15 cellular contexts compared by ENCODE assay signal in genomic region chr6:40164345-40164755, GRCh38.
DNase-seq lines count a peak whose midpoint lies in the region; ATAC-seq, FAIRE-seq and TF ChIP-seq lines count a peak whose summit lies in the region.
"Had no signal": no experiment of that assay in that cellular context is flagged by ENCODE, and none has a peak within 500 bp of the region (broad histone marks: within the 10 kb centered on the region; RNA-seq: fewer than 3 reads in every experiment).

No MANE protein-coding gene starts in this region.

- intact Hi-C loops in GM12878 (cut with micrococcal nuclease; ENCODE audit: unreplicated experiment), result no loop called here

- no peak for TF ChIP-seq EP300 in GM12878 (IDR thresholded peaks at IDR 0.05; ENCODE audit: borderline replicate concordance in 1 of 2, control insufficient read depth in 1 of 2, low read depth in 2 of 2, low read length in 2 of 2)

- peak; percentile 69 for DNase-seq in BE2C
- DNase-seq in LHCN-M2 (ENCODE audit: low read depth), result peak; percentile 3
- DNase-seq in GM12878 (ENCODE audit: low read depth, low spot score), result no peak
- DNase-seq in T-helper 17 cell, result no peak
- DNase-seq in NCI-H510A (lab: John Stamatoyannopoulos, UW), result no peak
- no peak for DNase-seq in NK-92 treated with Interleukin-12 subunit alpha and Interleukin-12 subunit beta, amount 100 ng/mL, for 24 hours (lab: John Stamatoyannopoulos, UW)
- no peak for DNase-seq in GM23248
- DNase-seq: activated CD4-positive, alpha-beta T cell treated with anti-CD3 and anti-CD28 coated beads for 1 hour; KBM-7; NCI-H226; upper lobe of right lung had no signal

- CTCF ChIA-PET in GM12878 (lab: Yijun Ruan, JAX), result interaction anchor here (0.7 to 2.4 kb wide), 4 partner anchors 8 to 186 kb away, joined by 3 to 6 read pairs (median 3); no protein-coding TSS in a partner anchor

- H3K9ac ChIP-seq in GM12878 (ENCODE audit: control insufficient read depth, insufficient read depth, low read length), result no peak overlapping the region
- no peak overlapping the region for H3K9ac ChIP-seq in GM23248
- H3K9ac ChIP-seq: BLaER1 treated with 17β-estradiol and CSF1 and Interleukin-3, amounts not matched to agents 10 nM and 100 nM had no signal

- no peaks in the 10 kb centered on the region for H3F3A ChIP-seq in GM23248 (ENCODE audit: insufficient read depth)

- no peak overlapping the region for H3K27ac Mint-ChIP-seq in T-helper 17 cell

- H3K9me3 ChIP-seq in BE2C, result no peaks in the 10 kb centered on the region
- H3K9me3 ChIP-seq in GM12878 (replicated peaks; ENCODE audit: control insufficient read depth, insufficient read depth, low read length), result no peaks in the 10 kb centered on the region; the same call in 2 of the 3 replicates
- no peaks in the 10 kb centered on the region for H3K9me3 ChIP-seq in neuron (ENCODE audit: low read length)
- H3K9me3 ChIP-seq in T-helper 17 cell (ENCODE audit: control insufficient read depth, low read length, poor library complexity, severe bottlenecking), result no peaks in the 10 kb centered on the region
- H3K9me3 ChIP-seq in GM23248 (ENCODE audit: low read depth), result no peaks in the 10 kb centered on the region
- H3K9me3 ChIP-seq: BLaER1 treated with 17β-estradiol and CSF1 and Interleukin-3, amounts not matched to agents 10 nM and 100 nM; upper lobe of right lung had no signal

- H3K79me2 ChIP-seq in GM12878 (ENCODE audit: control insufficient read depth, insufficient read depth, low read length) (no peaks in the 10 kb centered on the region), GM23248 (ENCODE audit: insufficient read depth) (no peaks in the 10 kb centered on the region)

- 47% methylated on average over 8 of the region's 8 CpGs for WGBS in GM12878 (ENCODE audit: insufficient coverage, insufficient replicate concordance, low lambda C conversion rate, missing lambda C conversion rate)
- WGBS in GM23248 (ENCODE audit: low coverage in 1 of 2, low lambda C conversion rate in 2 of 2, missing lambda C conversion rate in 2 of 2), 2 experiments, result 60 to 64% methylated on average over 8 of the region's 8 CpGs

- peaks cover 14% of the 10 kb centered on the region for H3K27me3 Mint-ChIP-seq in T-helper 17 cell

- no peaks in the 10 kb centered on the region for H3K36me3 Mint-ChIP-seq in T-helper 17 cell (ENCODE audit: low read depth)

- TF ChIP-seq CTCF in BE2C (IDR thresholded peaks at IDR 0.05; ENCODE audit: low read depth, low read length), result no peak
- no peak for TF ChIP-seq CTCF in GM12878 (IDR thresholded peaks at IDR 0.05 in 2 of 3, conservative IDR thresholded peaks at IDR 0.05 in 1 of 3; ENCODE audit: control insufficient read depth in 2 of 3, extremely low read depth in 1 of 3, insufficient read depth in 1 of 3, low read depth in 3 of 3, low read length in 3 of 3)

- ATAC-seq in GM12878 (no peak), T-helper 17 cell (no peak)
- ATAC-seq: Right ventricle myocardium inferior, upper lobe of right lung had no signal

- POLR2A ChIA-PET in GM12878 (lab: Charles Lee), result interaction anchor here (1.4 kb wide), 1 partner anchor 10 kb away, joined by 3 read pairs; no protein-coding TSS in a partner anchor

- H3K27ac ChIP-seq in GM12878 (ENCODE audit: control insufficient read depth, insufficient read depth), result no peak overlapping the region
- H3K27ac ChIP-seq in GM23248, result no peak overlapping the region
- H3K27ac ChIP-seq: BLaER1 treated with 17β-estradiol and CSF1 and Interleukin-3, amounts not matched to agents 10 nM and 100 nM; upper lobe of right lung had no signal

- no peak for TF ChIP-seq POLR2A in GM12878 (IDR thresholded peaks at IDR 0.05; ENCODE audit: low read depth, low read length)

- RAD21 ChIA-PET in GM12878 (lab: Charles Lee; ENCODE audit: unreplicated experiment), result interaction anchor here (1.2 to 1.5 kb wide), 3 partner anchors 28 to 88 kb away, joined by 3 read pairs; no protein-coding TSS in a partner anchor

- BruUV-seq in GM12878 (replicated peaks; lab: Mats Ljungman, UMichigan), result no TSS peak

- SMC1A ChIA-PET in GM12878 (lab: Charles Lee; ENCODE audit: uncharacterized antibody, unreplicated experiment), result interaction anchor here (0.9 to 10.4 kb wide), 6 partner anchors 9 to 147 kb away, joined by 3 to 131 read pairs (median 4); no protein-coding TSS in a partner anchor

- no peaks in the 10 kb centered on the region for H3K36me3 ChIP-seq in BE2C
- H3K36me3 ChIP-seq in GM12878 (ENCODE audit: control insufficient read depth in 2 of 2, insufficient read depth in 2 of 2, low read length in 1 of 2), result no peaks in the 10 kb centered on the region
- no peaks in the 10 kb centered on the region for H3K36me3 ChIP-seq in neuron (ENCODE audit: insufficient read depth, low read length)
- no peaks in the 10 kb centered on the region for H3K36me3 ChIP-seq in GM23248 (ENCODE audit: low read depth)
- H3K36me3 ChIP-seq: BLaER1 treated with 17β-estradiol and CSF1 and Interleukin-3, amounts not matched to agents 10 nM and 100 nM; upper lobe of right lung had no signal

- no peaks in the 10 kb centered on the region for H4K20me1 ChIP-seq in GM12878 (ENCODE audit: control insufficient read depth, insufficient read depth)
- no peaks in the 10 kb centered on the region for H4K20me1 ChIP-seq in GM23248 (ENCODE audit: insufficient read depth)
- H4K20me1 ChIP-seq: BLaER1 treated with 17β-estradiol and CSF1 and Interleukin-3, amounts not matched to agents 10 nM and 100 nM had no signal

- no peaks in the 10 kb centered on the region for H3K27me3 ChIP-seq in BE2C
- H3K27me3 ChIP-seq in GM12878 (replicated peaks in 1 of 2; ENCODE audit: control insufficient read depth in 2 of 2, insufficient read depth in 2 of 2, low read length in 1 of 2), result no peaks in the 10 kb centered on the region
- H3K27me3 ChIP-seq in neuron (ENCODE audit: insufficient read depth, low read length), result no peaks in the 10 kb centered on the region
- no peaks in the 10 kb centered on the region for H3K27me3 ChIP-seq in GM23248 (replicated peaks; ENCODE audit: insufficient read depth)
- H3K27me3 ChIP-seq: BLaER1 treated with 17β-estradiol and CSF1 and Interleukin-3, amounts not matched to agents 10 nM and 100 nM; upper lobe of right lung had no signal

- H3K4me1 ChIP-seq in BE2C (no peaks in the 10 kb centered on the region), GM12878 (ENCODE audit: control insufficient read depth, insufficient read depth, low read length) (no peaks in the 10 kb centered on the region), neuron (ENCODE audit: insufficient read depth, low read length) (no peaks in the 10 kb centered on the region), GM23248 (ENCODE audit: insufficient read depth) (no peaks in the 10 kb centered on the region)
- H3K4me1 ChIP-seq: BLaER1 treated with 17β-estradiol and CSF1 and Interleukin-3, amounts not matched to agents 10 nM and 100 nM; upper lobe of right lung had no signal

- in situ Hi-C loops in GM12878 (cut with MboI), result no loop called here
- in situ Hi-C loops in GM23248 (cut with MboI), result no loop called here

- H3K9me2 ChIP-seq in GM23248 (ENCODE audit: insufficient read depth), result no peaks in the 10 kb centered on the region

- H3K4me2 ChIP-seq in GM12878 (ENCODE audit: control insufficient read depth, insufficient read depth) (no peak overlapping the region), GM23248 (ENCODE audit: unreplicated experiment) (no peak overlapping the region)
- H3K4me2 ChIP-seq: BLaER1 treated with 17β-estradiol and CSF1 and Interleukin-3, amounts not matched to agents 10 nM and 100 nM had no signal

- no peak for FAIRE-seq in GM12878 (lab: Jason Lieb, UNC)

- H3K4me3 ChIP-seq in BE2C (ENCODE audit: low read depth, low read length) (0 out of 2 replicates have a peak overlapping the region, but pooled peaks have one; percentile 5), GM12878 (no peak overlapping the region), neuron (ENCODE audit: low read length) (no peak overlapping the region), GM23248 (no peak overlapping the region)
- H3K4me3 ChIP-seq: BLaER1 treated with 17β-estradiol and CSF1 and Interleukin-3, amounts not matched to agents 10 nM and 100 nM; skin epidermis; upper lobe of right lung had no signal

- no peak for TF ChIP-seq RAD21 in GM12878 (IDR thresholded peaks at IDR 0.05; ENCODE audit: insufficient read depth, low read depth, low read length)

- no peak overlapping the region for H2AFZ ChIP-seq in GM12878 (ENCODE audit: control insufficient read depth, low read depth, low read length)
- H2AFZ ChIP-seq in neuron (ENCODE audit: low read depth, low read length), result peak overlapping the region; percentile 2
- no peak overlapping the region for H2AFZ ChIP-seq in GM23248

- H3K4me3 Mint-ChIP-seq in T-helper 17 cell, result no peak overlapping the region

- H3K4me1 Mint-ChIP-seq in T-helper 17 cell, result no peaks in the 10 kb centered on the region

TF ChIP-seq in GM12878, 131 proteins besides CTCF, POLR2A, EP300 and RAD21:
- no peak for TF ChIP-seq BCL11A (IDR thresholded peaks at IDR 0.05; ENCODE audit: low read depth, low read length)
- TF ChIP-seq, protein P1, sequence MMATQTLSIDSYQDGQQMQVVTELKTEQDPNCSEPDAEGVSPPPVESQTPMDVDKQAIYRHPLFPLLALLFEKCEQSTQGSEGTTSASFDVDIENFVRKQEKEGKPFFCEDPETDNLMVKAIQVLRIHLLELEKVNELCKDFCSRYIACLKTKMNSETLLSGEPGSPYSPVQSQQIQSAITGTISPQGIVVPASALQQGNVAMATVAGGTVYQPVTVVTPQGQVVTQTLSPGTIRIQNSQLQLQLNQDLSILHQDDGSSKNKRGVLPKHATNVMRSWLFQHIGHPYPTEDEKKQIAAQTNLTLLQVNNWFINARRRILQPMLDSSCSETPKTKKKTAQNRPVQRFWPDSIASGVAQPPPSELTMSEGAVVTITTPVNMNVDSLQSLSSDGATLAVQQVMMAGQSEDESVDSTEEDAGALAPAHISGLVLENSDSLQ (IDR thresholded peaks at IDR 0.05), result peak; percentile 70

Comparison
In these comparisons a context has a peak if more than half of its experiments do, and no peak if none do; other contexts are left out.
1. DNase-seq: peak in BE2C (single experiment) and LHCN-M2 (single experiment); none in GM12878 (single experiment), T-helper 17 cell (0 of 3), NCI-H510A (single experiment), NK-92 treated with Interleukin-12 subunit alpha and Interleukin-12 subunit beta, amount 100 ng/mL, for 24 hours (single experiment) and GM23248 (single experiment).